ENCODE assay signal across 20 cellular contexts in genomic region chr3:37123292-37123691, GRCh38.
"Had no signal": no experiment of that assay in that cellular context is flagged by ENCODE, and none has a peak within 500 bp of the region (broad histone marks: within the 10 kb centered on the region; RNA-seq: fewer than 3 reads in every experiment).

No MANE protein-coding gene starts in this region.

- H3K27ac ChIP-seq: KMS-11, RWPE1 had no signal

- H3K9me3 ChIP-seq: SK-N-SH had no signal

- H3K4me2 ChIP-seq: KMS-11, SK-N-SH had no signal

- H3K9ac ChIP-seq: KMS-11, SK-N-SH had no signal

- DNase-seq: Kasumi-1, MM.1S, NCI-H1048, NCI-H1105, NCI-H1417, NCI-H1436 treated with DMSO at 0.1 percent for 48 hours, NCI-H1694, NCI-H187 treated with DMSO at 0.1 percent for 48 hours, NCI-H2029 treated with DMSO at 0.1 percent for 48 hours, NCI-H2227 treated with DMSO at 0.1 percent for 48 hours, NCI-H524, NCI-H526 treated with DMSO at 0.1 percent for 48 hours, NCI-H748 treated with DMSO at 0.1 percent for 48 hours, PC-3, SHP77, SK-N-SH, SW 1271, T-cell had no signal
